1 cellular context compared by ENCODE assay signal in the genomic region with DNA sequence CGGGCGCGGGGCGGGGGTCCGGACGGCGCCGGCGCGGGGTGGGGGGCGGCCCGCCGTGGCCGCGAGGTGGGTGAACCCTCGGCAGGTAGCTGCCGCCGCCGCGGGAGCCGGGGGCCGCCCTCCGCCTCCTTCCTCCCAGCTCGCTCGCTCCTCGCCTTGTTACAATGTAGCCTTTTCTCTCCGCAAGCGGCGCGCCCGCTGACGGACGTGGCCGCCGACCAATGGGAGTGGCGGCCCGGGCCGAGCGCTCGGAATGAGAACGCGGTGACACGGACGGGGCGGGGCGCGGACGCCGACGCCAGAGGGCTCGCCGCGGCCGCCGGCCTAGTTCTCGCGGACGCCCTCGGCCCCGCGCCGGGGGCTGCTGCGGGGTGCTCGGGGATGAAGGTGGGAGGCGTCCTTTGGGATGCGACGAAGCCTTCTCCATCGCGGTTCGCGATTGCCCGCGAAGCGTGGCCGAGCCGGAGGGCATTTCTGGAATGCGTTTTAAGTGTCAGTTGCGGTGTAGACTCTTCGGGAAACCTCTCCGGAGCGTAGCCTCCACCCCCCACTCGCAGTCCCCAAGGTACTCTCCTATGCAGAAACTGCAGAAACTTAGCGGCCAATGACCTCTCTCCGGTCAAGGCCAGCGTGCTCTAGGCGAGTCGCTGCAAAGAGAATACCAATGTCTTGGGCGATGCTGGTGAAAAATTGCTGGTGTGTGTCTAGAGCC.
TF ChIP-seq lines count a peak whose summit lies in the region.

No MANE protein-coding gene starts in this region.

TF ChIP-seq in HepG2, 621 proteins besides CTCF, POLR2A, EP300 and RAD21 (continued from another document and continues in another):
- TF ChIP-seq, protein P1, sequence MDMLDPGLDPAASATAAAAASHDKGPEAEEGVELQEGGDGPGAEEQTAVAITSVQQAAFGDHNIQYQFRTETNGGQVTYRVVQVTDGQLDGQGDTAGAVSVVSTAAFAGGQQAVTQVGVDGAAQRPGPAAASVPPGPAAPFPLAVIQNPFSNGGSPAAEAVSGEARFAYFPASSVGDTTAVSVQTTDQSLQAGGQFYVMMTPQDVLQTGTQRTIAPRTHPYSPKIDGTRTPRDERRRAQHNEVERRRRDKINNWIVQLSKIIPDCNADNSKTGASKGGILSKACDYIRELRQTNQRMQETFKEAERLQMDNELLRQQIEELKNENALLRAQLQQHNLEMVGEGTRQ (IDR thresholded peaks at IDR 0.05; ENCODE audit: low read depth, low read length), result no peak
- TF ChIP-seq, protein P1 (CRISPR knock-in tag; IDR thresholded peaks at IDR 0.05; ENCODE audit: borderline replicate concordance), result no peak
- TF ChIP-seq, protein P2, sequence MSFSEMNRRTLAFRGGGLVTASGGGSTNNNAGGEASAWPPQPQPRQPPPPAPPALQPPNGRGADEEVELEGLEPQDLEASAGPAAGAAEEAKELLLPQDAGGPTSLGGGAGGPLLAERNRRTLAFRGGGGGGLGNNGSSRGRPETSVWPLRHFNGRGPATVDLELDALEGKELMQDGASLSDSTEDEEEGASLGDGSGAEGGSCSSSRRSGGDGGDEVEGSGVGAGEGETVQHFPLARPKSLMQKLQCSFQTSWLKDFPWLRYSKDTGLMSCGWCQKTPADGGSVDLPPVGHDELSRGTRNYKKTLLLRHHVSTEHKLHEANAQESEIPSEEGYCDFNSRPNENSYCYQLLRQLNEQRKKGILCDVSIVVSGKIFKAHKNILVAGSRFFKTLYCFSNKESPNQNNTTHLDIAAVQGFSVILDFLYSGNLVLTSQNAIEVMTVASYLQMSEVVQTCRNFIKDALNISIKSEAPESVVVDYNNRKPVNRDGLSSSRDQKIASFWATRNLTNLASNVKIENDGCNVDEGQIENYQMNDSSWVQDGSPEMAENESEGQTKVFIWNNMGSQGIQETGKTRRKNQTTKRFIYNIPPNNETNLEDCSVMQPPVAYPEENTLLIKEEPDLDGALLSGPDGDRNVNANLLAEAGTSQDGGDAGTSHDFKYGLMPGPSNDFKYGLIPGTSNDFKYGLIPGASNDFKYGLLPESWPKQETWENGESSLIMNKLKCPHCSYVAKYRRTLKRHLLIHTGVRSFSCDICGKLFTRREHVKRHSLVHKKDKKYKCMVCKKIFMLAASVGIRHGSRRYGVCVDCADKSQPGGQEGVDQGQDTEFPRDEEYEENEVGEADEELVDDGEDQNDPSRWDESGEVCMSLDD (CRISPR knock-in tag; IDR thresholded peaks at IDR 0.05; ENCODE audit: borderline replicate concordance), result no peak; the same call in 1 of the 2 replicates
- TF ChIP-seq, protein P3, sequence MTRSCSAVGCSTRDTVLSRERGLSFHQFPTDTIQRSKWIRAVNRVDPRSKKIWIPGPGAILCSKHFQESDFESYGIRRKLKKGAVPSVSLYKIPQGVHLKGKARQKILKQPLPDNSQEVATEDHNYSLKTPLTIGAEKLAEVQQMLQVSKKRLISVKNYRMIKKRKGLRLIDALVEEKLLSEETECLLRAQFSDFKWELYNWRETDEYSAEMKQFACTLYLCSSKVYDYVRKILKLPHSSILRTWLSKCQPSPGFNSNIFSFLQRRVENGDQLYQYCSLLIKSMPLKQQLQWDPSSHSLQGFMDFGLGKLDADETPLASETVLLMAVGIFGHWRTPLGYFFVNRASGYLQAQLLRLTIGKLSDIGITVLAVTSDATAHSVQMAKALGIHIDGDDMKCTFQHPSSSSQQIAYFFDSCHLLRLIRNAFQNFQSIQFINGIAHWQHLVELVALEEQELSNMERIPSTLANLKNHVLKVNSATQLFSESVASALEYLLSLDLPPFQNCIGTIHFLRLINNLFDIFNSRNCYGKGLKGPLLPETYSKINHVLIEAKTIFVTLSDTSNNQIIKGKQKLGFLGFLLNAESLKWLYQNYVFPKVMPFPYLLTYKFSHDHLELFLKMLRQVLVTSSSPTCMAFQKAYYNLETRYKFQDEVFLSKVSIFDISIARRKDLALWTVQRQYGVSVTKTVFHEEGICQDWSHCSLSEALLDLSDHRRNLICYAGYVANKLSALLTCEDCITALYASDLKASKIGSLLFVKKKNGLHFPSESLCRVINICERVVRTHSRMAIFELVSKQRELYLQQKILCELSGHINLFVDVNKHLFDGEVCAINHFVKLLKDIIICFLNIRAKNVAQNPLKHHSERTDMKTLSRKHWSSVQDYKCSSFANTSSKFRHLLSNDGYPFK (CRISPR knock-in tag; IDR thresholded peaks at IDR 0.05; ENCODE audit: borderline replicate concordance), result peak; percentile 42; the same call in 1 of the 2 replicates
- TF ChIP-seq, protein P4, sequence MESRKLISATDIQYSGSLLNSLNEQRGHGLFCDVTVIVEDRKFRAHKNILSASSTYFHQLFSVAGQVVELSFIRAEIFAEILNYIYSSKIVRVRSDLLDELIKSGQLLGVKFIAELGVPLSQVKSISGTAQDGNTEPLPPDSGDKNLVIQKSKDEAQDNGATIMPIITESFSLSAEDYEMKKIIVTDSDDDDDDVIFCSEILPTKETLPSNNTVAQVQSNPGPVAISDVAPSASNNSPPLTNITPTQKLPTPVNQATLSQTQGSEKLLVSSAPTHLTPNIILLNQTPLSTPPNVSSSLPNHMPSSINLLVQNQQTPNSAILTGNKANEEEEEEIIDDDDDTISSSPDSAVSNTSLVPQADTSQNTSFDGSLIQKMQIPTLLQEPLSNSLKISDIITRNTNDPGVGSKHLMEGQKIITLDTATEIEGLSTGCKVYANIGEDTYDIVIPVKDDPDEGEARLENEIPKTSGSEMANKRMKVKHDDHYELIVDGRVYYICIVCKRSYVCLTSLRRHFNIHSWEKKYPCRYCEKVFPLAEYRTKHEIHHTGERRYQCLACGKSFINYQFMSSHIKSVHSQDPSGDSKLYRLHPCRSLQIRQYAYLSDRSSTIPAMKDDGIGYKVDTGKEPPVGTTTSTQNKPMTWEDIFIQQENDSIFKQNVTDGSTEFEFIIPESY (CRISPR knock-in tag; IDR thresholded peaks at IDR 0.05), result no peak
- peak; percentile 52; the same call in 1 of the 2 replicates for TF ChIP-seq ZNF749 (CRISPR knock-in tag; IDR thresholded peaks at IDR 0.05; ENCODE audit: borderline replicate concordance)
- TF ChIP-seq, protein P5, sequence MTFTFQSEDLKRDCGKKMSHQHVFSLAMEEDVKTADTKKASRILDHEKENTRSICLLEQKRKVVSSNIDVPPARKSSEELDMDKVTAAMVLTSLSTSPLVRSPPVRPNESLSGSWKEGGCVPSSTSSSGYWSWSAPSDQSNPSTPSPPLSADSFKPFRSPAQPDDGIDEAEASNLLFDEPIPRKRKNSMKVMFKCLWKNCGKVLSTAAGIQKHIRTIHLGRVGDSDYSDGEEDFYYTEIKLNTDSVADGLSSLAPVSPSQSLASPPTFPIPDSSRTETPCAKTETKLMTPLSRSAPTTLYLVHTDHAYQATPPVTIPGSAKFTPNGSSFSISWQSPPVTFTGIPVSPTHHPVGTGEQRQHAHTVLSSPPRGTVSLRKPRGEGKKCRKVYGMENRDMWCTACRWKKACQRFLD (CRISPR knock-in tag; IDR thresholded peaks at IDR 0.05; ENCODE audit: borderline replicate concordance), result peak; percentile 61; the same call in 1 of the 2 replicates
- TF ChIP-seq CENPX (CRISPR knock-in tag; IDR thresholded peaks at IDR 0.05), result no peak
- TF ChIP-seq ZNF607 (CRISPR knock-in tag; IDR thresholded peaks at IDR 0.05; ENCODE audit: borderline replicate concordance), result 0 out of 2 replicates have a peak, but pooled peaks have one; percentile 40
- TF ChIP-seq, protein P6, sequence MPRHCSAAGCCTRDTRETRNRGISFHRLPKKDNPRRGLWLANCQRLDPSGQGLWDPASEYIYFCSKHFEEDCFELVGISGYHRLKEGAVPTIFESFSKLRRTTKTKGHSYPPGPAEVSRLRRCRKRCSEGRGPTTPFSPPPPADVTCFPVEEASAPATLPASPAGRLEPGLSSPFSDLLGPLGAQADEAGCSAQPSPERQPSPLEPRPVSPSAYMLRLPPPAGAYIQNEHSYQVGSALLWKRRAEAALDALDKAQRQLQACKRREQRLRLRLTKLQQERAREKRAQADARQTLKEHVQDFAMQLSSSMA (CRISPR knock-in tag; IDR thresholded peaks at IDR 0.05), result no peak
- TF ChIP-seq RARG (CRISPR knock-in tag; IDR thresholded peaks at IDR 0.05; ENCODE audit: low read depth), result no peak
- TF ChIP-seq, protein P7, sequence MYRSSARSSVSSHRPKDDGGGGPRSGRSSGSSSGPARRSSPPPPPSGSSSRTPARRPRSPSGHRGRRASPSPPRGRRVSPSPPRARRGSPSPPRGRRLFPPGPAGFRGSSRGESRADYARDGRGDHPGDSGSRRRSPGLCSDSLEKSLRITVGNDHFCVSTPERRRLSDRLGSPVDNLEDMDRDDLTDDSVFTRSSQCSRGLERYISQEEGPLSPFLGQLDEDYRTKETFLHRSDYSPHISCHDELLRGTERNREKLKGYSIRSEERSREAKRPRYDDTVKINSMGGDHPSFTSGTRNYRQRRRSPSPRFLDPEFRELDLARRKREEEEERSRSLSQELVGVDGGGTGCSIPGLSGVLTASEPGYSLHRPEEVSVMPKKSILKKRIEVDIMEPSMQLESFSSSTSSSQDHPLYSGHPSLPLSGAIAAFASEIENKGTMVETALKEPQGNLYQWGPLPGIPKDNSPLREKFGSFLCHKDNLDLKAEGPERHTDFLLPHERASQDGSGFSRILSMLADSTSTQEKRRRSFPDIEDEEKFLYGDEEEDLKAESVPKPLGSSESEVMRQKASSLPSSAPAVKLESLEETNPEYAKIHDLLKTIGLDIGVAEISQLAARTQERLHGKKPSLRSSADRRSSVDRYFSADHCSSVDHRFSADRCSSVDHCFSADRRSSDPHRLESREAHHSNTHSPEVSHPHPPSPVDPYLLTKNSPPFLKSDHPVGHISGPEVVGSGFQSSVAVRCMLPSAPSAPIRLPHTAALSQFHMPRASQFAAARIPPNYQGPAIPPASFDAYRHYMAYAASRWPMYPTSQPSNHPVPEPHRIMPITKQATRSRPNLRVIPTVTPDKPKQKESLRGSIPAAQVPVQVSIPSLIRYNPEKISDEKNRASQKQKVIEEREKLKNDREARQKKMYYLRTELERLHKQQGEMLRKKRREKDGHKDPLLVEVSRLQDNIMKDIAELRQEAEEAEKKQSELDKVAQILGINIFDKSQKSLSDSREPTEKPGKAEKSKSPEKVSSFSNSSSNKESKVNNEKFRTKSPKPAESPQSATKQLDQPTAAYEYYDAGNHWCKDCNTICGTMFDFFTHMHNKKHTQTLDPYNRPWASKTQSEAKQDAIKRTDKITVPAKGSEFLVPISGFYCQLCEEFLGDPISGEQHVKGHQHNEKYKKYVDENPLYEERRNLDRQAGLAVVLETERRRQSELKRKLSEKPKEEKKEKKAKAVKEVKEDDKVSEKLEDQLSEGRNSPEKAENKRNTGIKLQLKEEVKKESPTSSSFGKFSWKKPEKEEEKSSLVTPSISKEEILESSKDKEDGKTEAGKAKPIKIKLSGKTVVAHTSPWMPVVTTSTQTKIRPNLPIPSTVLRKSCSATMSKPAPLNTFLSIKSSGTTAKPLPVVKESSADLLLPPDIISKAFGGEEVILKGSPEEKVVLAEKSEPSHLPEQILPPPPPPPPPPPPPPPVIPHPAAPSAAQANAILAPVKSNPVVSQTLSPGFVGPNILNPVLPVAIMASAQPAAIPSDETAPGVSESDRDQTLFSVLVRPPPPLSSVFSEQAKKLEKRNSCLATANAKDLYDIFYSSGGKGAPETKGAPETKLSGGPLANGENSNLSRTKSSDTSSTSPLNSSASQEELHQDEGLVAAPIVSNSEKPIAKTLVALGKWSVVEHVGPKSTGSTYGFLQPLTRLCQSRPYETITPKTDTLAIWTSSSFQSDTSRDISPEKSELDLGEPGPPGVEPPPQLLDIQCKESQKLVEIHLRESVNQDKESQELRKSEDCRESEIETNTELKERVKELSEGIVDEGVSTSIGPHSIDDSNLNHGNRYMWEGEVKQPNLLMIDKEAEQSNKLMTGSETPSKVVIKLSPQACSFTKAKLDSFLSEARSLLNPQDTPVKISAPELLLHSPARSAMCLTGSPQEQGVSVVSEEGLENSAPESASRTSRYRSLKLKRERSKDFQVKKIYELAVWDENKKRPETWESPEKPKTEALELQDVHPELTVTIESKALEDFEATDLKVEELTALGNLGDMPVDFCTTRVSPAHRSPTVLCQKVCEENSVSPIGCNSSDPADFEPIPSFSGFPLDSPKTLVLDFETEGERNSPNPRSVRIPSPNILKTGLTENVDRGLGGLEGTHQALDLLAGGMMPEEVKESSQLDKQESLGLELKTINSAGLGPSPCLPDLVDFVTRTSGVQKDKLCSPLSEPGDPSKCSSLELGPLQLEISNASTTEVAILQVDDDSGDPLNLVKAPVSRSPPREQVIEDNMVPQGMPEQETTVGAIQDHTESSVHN (CRISPR knock-in tag; IDR thresholded peaks at IDR 0.05), result no peak
- 0 out of 2 replicates have a peak, but pooled peaks have one; percentile 28 for TF ChIP-seq ZC3H13 (CRISPR knock-in tag; IDR thresholded peaks at IDR 0.05)
- TF ChIP-seq ZNF225 (CRISPR knock-in tag; IDR thresholded peaks at IDR 0.05), result no peak
- TF ChIP-seq, protein P8, sequence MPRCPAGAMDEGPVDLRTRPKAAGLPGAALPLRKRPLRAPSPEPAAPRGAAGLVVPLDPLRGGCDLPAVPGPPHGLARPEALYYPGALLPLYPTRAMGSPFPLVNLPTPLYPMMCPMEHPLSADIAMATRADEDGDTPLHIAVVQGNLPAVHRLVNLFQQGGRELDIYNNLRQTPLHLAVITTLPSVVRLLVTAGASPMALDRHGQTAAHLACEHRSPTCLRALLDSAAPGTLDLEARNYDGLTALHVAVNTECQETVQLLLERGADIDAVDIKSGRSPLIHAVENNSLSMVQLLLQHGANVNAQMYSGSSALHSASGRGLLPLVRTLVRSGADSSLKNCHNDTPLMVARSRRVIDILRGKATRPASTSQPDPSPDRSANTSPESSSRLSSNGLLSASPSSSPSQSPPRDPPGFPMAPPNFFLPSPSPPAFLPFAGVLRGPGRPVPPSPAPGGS (CRISPR knock-in tag; IDR thresholded peaks at IDR 0.05), result peak; percentile 64; the same call in 1 of the 2 replicates
- TF ChIP-seq ZNF207 (IDR thresholded peaks at IDR 0.05; ENCODE audit: borderline replicate concordance), result no peak
- peak; percentile 89 for TF ChIP-seq HOXA3 (CRISPR knock-in tag; IDR thresholded peaks at IDR 0.05)
- TF ChIP-seq SNRNP70 (IDR thresholded peaks at IDR 0.05; ENCODE audit: low read depth, low read length), result no peak
- TF ChIP-seq ZNF446 (CRISPR knock-in tag; IDR thresholded peaks at IDR 0.05), result peak; percentile 50; the same call in 1 of the 2 replicates
- TF ChIP-seq KLF9 (CRISPR knock-in tag; IDR thresholded peaks at IDR 0.05; ENCODE audit: low read depth), result no peak
- TF ChIP-seq ZNF496 (CRISPR knock-in tag; IDR thresholded peaks at IDR 0.05; ENCODE audit: insufficient replicate concordance), result no peak
- TF ChIP-seq TBX2 (CRISPR knock-in tag; IDR thresholded peaks at IDR 0.05; ENCODE audit: borderline replicate concordance), result no peak; the same call in 1 of the 2 replicates
- TF ChIP-seq, protein P9, sequence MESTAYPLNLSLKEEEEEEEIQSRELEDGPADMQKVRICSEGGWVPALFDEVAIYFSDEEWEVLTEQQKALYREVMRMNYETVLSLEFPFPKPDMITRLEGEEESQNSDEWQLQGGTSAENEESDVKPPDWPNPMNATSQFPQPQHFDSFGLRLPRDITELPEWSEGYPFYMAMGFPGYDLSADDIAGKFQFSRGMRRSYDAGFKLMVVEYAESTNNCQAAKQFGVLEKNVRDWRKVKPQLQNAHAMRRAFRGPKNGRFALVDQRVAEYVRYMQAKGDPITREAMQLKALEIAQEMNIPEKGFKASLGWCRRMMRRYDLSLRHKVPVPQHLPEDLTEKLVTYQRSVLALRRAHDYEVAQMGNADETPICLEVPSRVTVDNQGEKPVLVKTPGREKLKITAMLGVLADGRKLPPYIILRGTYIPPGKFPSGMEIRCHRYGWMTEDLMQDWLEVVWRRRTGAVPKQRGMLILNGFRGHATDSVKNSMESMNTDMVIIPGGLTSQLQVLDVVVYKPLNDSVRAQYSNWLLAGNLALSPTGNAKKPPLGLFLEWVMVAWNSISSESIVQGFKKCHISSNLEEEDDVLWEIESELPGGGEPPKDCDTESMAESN (CRISPR knock-in tag; conservative IDR thresholded peaks at IDR 0.05), result peak; percentile 74
- peak; percentile 57 for TF ChIP-seq MEIS2 (CRISPR knock-in tag; IDR thresholded peaks at IDR 0.05)
